Comparison of ENCODE assay signal across 32 cellular contexts in genomic region chr12:49911213-49911605, GRCh38. TPM values are rescaled to one million over a fixed set of nuclear protein-coding genes. Genes with fewer than 3 reads are reported as not detected.
"Had no signal": no experiment of that assay in that cellular context is flagged by ENCODE, and none has a peak within 500 bp of the region (broad histone marks: within the 10 kb centered on the region; RNA-seq: fewer than 3 reads in every experiment).

No MANE protein-coding gene starts in this region.

- H3K27me3 Mint-ChIP-seq: activated naive CD8-positive, alpha-beta T cell had no signal

- H3K27ac Mint-ChIP-seq: activated B cell treated with CpG ODN at 0.5 μM for 24 hours; activated CD8-positive, alpha-beta T cell treated with anti-CD3 and anti-CD28 coated beads for 36 hours; activated naive CD8-positive, alpha-beta T cell; endodermal cell; T-helper 17 cell; T-helper 2 cell treated with Interferon-gamma antibody and Interleukin-4, amounts not matched to agents 5 μg/mL and 100 μg/mL, for 36 hours had no signal

- H3K9me3 Mint-ChIP-seq: activated B cell treated with CpG ODN at 0.5 μM for 24 hours; activated CD8-positive, alpha-beta T cell treated with anti-CD3 and anti-CD28 coated beads for 36 hours; activated T-cell treated with anti-CD3 and anti-CD28 coated beads, Interleukin-2, amount 50 U/mL, for 4 hours; activated T-helper 17 cell treated with anti-CD3 and anti-CD28 coated beads, Interleukin-2, amount 50 U/mL, for 72 hours; dendritic cell treated with granulocyte-macrophage colony-stimulating factor and Interleukin-4, amounts not matched to agents 40 ng/mL and 50 ng/mL, for 4 days; endodermal cell; T-helper 2 cell treated with Interferon-gamma antibody and Interleukin-4, amounts not matched to agents 5 μg/mL and 100 μg/mL, for 36 hours had no signal

- H3K4me3 ChIP-seq: body of pancreas, coronary artery, dorsolateral prefrontal cortex, esophagus muscularis mucosa, gastrocnemius medialis had no signal

- H3K4me1 ChIP-seq: body of pancreas, foreskin keratinocyte, gastrocnemius medialis had no signal

- H3K36me3 ChIP-seq: esophagus muscularis mucosa, gastrocnemius medialis, WERI-Rb-1 had no signal

- H3K4me1 Mint-ChIP-seq: activated B cell treated with CpG ODN at 0.5 μM for 24 hours; activated T-helper 17 cell treated with anti-CD3 and anti-CD28 coated beads, Interleukin-2, amount 50 U/mL, for 72 hours had no signal

- H3K27me3 ChIP-seq: body of pancreas, dorsolateral prefrontal cortex, esophagus muscularis mucosa had no signal

- H3K36me3 Mint-ChIP-seq: activated naive CD8-positive, alpha-beta T cell had no signal

- H3K27ac ChIP-seq: body of pancreas, coronary artery, dorsolateral prefrontal cortex, esophagus muscularis mucosa, foreskin keratinocyte, gastrocnemius medialis, WERI-Rb-1 had no signal

- DNase-seq: activated B cell treated with CpG ODN at 0.5 μM for 24 hours; activated CD4-positive, alpha-beta T cell treated with anti-CD3 and anti-CD28 coated beads for 48 hours; activated CD4-positive, alpha-beta T cell treated with anti-CD3 and anti-CD28 coated beads, Interleukin-2, amount 50 U/mL, for 1 hour; activated CD4-positive, alpha-beta T cell treated with anti-CD3 and anti-CD28 coated beads, Interleukin-2, amount 50 U/mL, for 48 hours; activated CD8-positive, alpha-beta memory T cell treated with anti-CD3 and anti-CD28 coated beads for 24 hours; activated CD8-positive, alpha-beta T cell treated with anti-CD3 and anti-CD28 coated beads for 36 hours; activated effector memory CD4-positive, alpha-beta T cell treated with Interleukin-2 at 50 U/mL for 16 hours; activated gamma-delta T cell treated with Interleukin-2 at 50 U/mL for 16 hours; activated naive CD4-positive, alpha-beta T cell treated with anti-CD3 and anti-CD28 coated beads, Interleukin-2, amount 50 U/mL, for 16 hours; activated naive CD4-positive, alpha-beta T cell treated with Interleukin-2 at 50 U/mL for 16 hours; activated T-cell treated with anti-CD3 and anti-CD28 coated beads, Interleukin-2, amount 50 U/mL, for 4 hours; amniotic stem cell; anterior cingulate cortex; body of pancreas; caudate nucleus; effector memory CD4-positive, alpha-beta T cell; endodermal cell; erythroblast; foreskin keratinocyte; gastrocnemius medialis; glutamatergic neuron; T-helper 1 cell; T-helper 17 cell; T1000; WERI-Rb-1 had no signal

- H3K9me3 ChIP-seq: body of pancreas, esophagus muscularis mucosa, gastrocnemius medialis had no signal

- H3K4me3 Mint-ChIP-seq: activated B cell treated with CpG ODN at 0.5 μM for 24 hours; activated CD8-positive, alpha-beta T cell treated with anti-CD3 and anti-CD28 coated beads for 36 hours; activated naive CD8-positive, alpha-beta T cell; activated T-cell treated with anti-CD3 and anti-CD28 coated beads, Interleukin-2, amount 50 U/mL, for 4 hours; activated T-helper 17 cell treated with anti-CD3 and anti-CD28 coated beads, Interleukin-2, amount 50 U/mL, for 72 hours; dendritic cell treated with granulocyte-macrophage colony-stimulating factor and Interleukin-4, amounts not matched to agents 40 ng/mL and 50 ng/mL, for 4 days; endodermal cell; T-helper 2 cell treated with Interferon-gamma antibody and Interleukin-4, amounts not matched to agents 5 μg/mL and 100 μg/mL, for 36 hours had no signal

RNA-seq across cellular contexts. Expression of gene FAIM2, which starts 7.5 kb away (rescaled TPM):
- total RNA-seq: activated B cell treated with CpG ODN at 0.5 μM for 24 hours, endodermal cell, foreskin keratinocyte had no signal

RNA-seq across cellular contexts. Expression of gene AQP2, which starts 39.3 kb away (rescaled TPM):
- total RNA-seq: activated B cell treated with CpG ODN at 0.5 μM for 24 hours; activated CD8-positive, alpha-beta T cell treated with anti-CD3 and anti-CD28 coated beads for 36 hours; activated T-cell treated with anti-CD3 and anti-CD28 coated beads, Interleukin-2, amount 50 U/mL, for 4 hours; activated T-helper 17 cell treated with anti-CD3 and anti-CD28 coated beads, Interleukin-2, amount 50 U/mL, for 72 hours; body of pancreas; dorsolateral prefrontal cortex; endodermal cell; esophagus muscularis mucosa; foreskin keratinocyte; gastrocnemius medialis; T-helper 17 cell had no signal

RNA-seq across cellular contexts. Expression of gene AQP5, which starts 50.5 kb away (rescaled TPM):
- total RNA-seq: activated B cell treated with CpG ODN at 0.5 μM for 24 hours; activated CD8-positive, alpha-beta T cell treated with anti-CD3 and anti-CD28 coated beads for 36 hours; activated T-cell treated with anti-CD3 and anti-CD28 coated beads, Interleukin-2, amount 50 U/mL, for 4 hours; activated T-helper 17 cell treated with anti-CD3 and anti-CD28 coated beads, Interleukin-2, amount 50 U/mL, for 72 hours; foreskin keratinocyte; gastrocnemius medialis; T-helper 17 cell had no signal
